1 cellular context compared by ENCODE assay signal in the genomic region with DNA sequence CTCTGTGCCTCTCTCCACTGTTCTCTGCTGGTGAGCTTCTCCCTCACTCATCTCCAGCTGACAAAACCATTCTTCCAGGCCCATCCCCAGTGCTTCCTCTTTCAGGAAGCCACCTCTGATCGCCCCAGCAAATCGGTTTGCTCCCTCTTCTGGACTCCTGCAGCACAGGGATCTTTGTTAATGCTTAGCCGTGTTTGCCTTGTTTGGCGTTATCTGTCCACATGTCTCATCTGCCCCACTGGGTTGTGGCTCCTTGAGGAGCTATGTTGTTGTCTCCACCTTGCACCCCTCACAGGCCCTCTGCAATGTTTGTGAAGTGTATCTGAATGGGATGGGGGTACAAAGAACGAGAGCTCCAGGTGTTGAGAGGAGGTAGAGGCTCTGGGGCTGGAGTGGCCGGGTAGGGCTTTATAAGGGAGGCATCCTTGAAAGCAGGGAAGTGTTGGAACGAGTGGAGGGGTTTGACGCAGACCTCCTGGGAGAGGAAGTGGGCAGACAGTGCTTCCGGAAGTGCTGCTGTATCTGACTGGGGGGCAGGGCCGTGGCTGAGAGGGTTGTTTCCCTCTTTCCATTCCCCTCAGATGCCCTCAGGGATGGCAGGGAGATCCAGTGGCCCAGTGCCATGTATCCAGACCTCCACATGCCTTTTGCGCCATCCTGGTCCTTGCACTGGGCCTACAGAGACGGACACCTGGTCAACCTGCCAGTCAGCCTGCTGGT.
TF ChIP-seq lines count a peak whose summit lies in the region.

No MANE protein-coding gene starts in this region.

TF ChIP-seq in SK-N-SH treated with all-trans-retinoic acid at 6 μM for 48 hours, 23 proteins besides CTCF, POLR2A, EP300 and RAD21 (continued from another document):
- TF ChIP-seq ZFP30 (CRISPR knock-in tag; IDR thresholded peaks at IDR 0.05), result no peak
- TF ChIP-seq TOX (CRISPR knock-in tag; IDR thresholded peaks at IDR 0.05; ENCODE audit: borderline replicate concordance), result no peak
- TF ChIP-seq, protein P1, sequence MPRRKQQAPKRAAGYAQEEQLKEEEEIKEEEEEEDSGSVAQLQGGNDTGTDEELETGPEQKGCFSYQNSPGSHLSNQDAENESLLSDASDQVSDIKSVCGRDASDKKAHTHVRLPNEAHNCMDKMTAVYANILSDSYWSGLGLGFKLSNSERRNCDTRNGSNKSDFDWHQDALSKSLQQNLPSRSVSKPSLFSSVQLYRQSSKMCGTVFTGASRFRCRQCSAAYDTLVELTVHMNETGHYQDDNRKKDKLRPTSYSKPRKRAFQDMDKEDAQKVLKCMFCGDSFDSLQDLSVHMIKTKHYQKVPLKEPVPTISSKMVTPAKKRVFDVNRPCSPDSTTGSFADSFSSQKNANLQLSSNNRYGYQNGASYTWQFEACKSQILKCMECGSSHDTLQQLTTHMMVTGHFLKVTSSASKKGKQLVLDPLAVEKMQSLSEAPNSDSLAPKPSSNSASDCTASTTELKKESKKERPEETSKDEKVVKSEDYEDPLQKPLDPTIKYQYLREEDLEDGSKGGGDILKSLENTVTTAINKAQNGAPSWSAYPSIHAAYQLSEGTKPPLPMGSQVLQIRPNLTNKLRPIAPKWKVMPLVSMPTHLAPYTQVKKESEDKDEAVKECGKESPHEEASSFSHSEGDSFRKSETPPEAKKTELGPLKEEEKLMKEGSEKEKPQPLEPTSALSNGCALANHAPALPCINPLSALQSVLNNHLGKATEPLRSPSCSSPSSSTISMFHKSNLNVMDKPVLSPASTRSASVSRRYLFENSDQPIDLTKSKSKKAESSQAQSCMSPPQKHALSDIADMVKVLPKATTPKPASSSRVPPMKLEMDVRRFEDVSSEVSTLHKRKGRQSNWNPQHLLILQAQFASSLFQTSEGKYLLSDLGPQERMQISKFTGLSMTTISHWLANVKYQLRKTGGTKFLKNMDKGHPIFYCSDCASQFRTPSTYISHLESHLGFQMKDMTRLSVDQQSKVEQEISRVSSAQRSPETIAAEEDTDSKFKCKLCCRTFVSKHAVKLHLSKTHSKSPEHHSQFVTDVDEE (CRISPR knock-in tag; IDR thresholded peaks at IDR 0.05), result no peak
- no peak for TF ChIP-seq PPARA (CRISPR knock-in tag; IDR thresholded peaks at IDR 0.05; ENCODE audit: borderline replicate concordance)
- TF ChIP-seq ZNF565 (CRISPR knock-in tag; conservative IDR thresholded peaks at IDR 0.05; ENCODE audit: low read depth), result no peak
